12 cellular contexts compared by ENCODE assay signal in the genomic region with DNA sequence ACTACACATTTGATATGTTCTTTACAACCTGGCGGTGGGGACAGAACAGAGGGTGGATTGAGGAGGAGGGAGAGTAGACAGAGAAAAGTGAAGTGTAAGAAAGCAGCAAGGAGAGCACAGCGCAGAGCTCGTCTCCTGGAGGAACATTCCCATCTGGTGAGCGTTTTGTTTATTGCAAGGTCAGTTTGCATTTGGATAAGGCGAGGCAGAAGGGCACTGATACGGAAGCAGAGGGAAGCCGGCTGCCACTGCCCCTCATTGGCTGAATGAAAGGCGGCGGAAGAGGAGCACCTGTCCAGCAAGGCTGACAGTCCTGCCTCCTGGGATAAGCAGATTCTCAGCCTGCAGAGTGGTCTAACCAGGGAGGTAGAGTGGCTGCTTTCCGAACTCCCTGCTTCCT.
A peak's percentile ranks its signal among the peaks of the same experiment; 100 is the strongest.
DNase-seq lines count a peak whose midpoint lies in the region; ATAC-seq, FAIRE-seq and TF ChIP-seq lines count a peak whose summit lies in the region.
"Had no signal": no experiment of that assay in that cellular context is flagged by ENCODE, and none has a peak within 500 bp of the region (broad histone marks: within the 10 kb centered on the region; RNA-seq: fewer than 3 reads in every experiment).

No MANE protein-coding gene starts in this region.

- intact Hi-C loops in HepG2 (cut with micrococcal nuclease; ENCODE audit: unreplicated experiment): no loop called here

- H3K4me3 ChIP-seq in liver (ENCODE audit: low read depth in 1 of 3, low read length in 3 of 3): no peak overlapping the region
- H3K4me3 ChIP-seq in HepG2 (replicated peaks in 1 of 3; ENCODE audit: insufficient read depth in 1 of 3, low read depth in 2 of 3, low read length in 3 of 3): no peak overlapping the region
- no peak overlapping the region for H3K4me3 ChIP-seq in mesendoderm (ENCODE audit: low read length)
- H3K4me3 ChIP-seq: coronary artery had no signal

- H2BK120ac ChIP-seq in mesendoderm (ENCODE audit: low read depth, low read length): no peak overlapping the region

- CTCF ChIA-PET in HepG2 (lab: Yijun Ruan, JAX; ENCODE audit: low intra/inter-chr PET ratio, low total read pairs): no interaction called here

- H4K20me1 ChIP-seq in HepG2 (ENCODE audit: insufficient read depth, low read length): no peaks in the 10 kb centered on the region

- H3K9me3 ChIP-seq in liver (ENCODE audit: control insufficient read depth in 4 of 4, low read length in 3 of 4) (no peaks in the 10 kb centered on the region), HepG2 (ENCODE audit: low read length) (no peaks in the 10 kb centered on the region)

- no peak overlapping the region for H4K5ac ChIP-seq in mesendoderm (ENCODE audit: low read length)

- H3K27me3 ChIP-seq in liver (ENCODE audit: control insufficient read depth in 4 of 4, insufficient read depth in 4 of 4, low read length in 3 of 4) (no peaks in the 10 kb centered on the region), HepG2 (ENCODE audit: control insufficient read depth in 1 of 2, insufficient read depth in 2 of 2, low read length in 2 of 2) (no peaks in the 10 kb centered on the region), mesendoderm (ENCODE audit: insufficient read depth, low read length, poor library complexity) (no peaks in the 10 kb centered on the region)

- H2AK5ac ChIP-seq in mesendoderm (ENCODE audit: low read length): no peak overlapping the region

- no TSS peak for BruUV-seq in HepG2 (replicated peaks; lab: Mats Ljungman, UMichigan)

- TF ChIP-seq EP300 in HepG2 (IDR thresholded peaks at IDR 0.05; ENCODE audit: low read depth in 2 of 2, low read length in 2 of 2): no peak
- no peak for TF ChIP-seq EP300 in HepG2 (CRISPR knock-in tag; IDR thresholded peaks at IDR 0.05; ENCODE audit: borderline replicate concordance)

- H3K36me3 ChIP-seq in liver (ENCODE audit: control insufficient read depth in 4 of 4, insufficient read depth in 3 of 4, low read depth in 1 of 4, low read length in 3 of 4) (peaks cover 0 to 20% (median 9%) of the 10 kb centered on the region in 4 donors), HepG2 (replicated peaks in 1 of 2; ENCODE audit: control insufficient read depth in 1 of 2, insufficient read depth in 2 of 2, low read length in 2 of 2) (peaks cover 4 to 15% of the 10 kb centered on the region in 2 experiments; a peak in 3 of 5 replicates), mesendoderm (ENCODE audit: control insufficient read depth, insufficient read depth, low read length) (no peaks in the 10 kb centered on the region)

- DNase-seq in HepG2 (ENCODE audit: low spot score) (no peak), dermis blood vessel endothelial cell (peak; percentile 16), mesendoderm (peak; percentile 40), HuH-7 (ENCODE audit: low spot score) (no peak)
- DNase-seq in activated naive CD4-positive, alpha-beta T cell treated with Interleukin-2 at 50 U/mL for 16 hours: no peak
- DNase-seq: activated T-cell treated with anti-CD3 and anti-CD28 coated beads, Interleukin-2, amount 50 U/mL, for 72 hours; natural killer cell had no signal

- H3K4me1 ChIP-seq in liver (ENCODE audit: control insufficient read depth in 4 of 4, insufficient read depth in 4 of 4, low read length in 3 of 4) (no peaks in the 10 kb centered on the region), HepG2 (ENCODE audit: insufficient read depth, low read length) (no peaks in the 10 kb centered on the region), mesendoderm (ENCODE audit: control insufficient read depth, low read depth, low read length) (no peaks in the 10 kb centered on the region)

- H3K79me1 ChIP-seq in mesendoderm (ENCODE audit: low read length): no peaks in the 10 kb centered on the region

- no peak overlapping the region for H3K18ac ChIP-seq in mesendoderm (ENCODE audit: low read length)

- H2AFZ ChIP-seq in HepG2 (ENCODE audit: low read length): no peak overlapping the region

- peak; percentile 49 to 67 for TF ChIP-seq RAD21 in liver (IDR thresholded peaks at IDR 0.05)
- no peak for TF ChIP-seq RAD21 in HepG2 (CRISPR knock-in tag; IDR thresholded peaks at IDR 0.05)

- POLR2A ChIA-PET in HepG2 (lab: Yijun Ruan, JAX): no interaction called here

- H3K4me2 ChIP-seq in HepG2 (ENCODE audit: low read depth, low read length) (no peak overlapping the region), mesendoderm (ENCODE audit: low read length) (no peak overlapping the region)

- in situ Hi-C loops in HepG2 (cut with HindIII; ENCODE audit: extremely low pct_ligation_motif_present, low pct_unique_long_range_greater_than_20kb): no loop called here

- H4K8ac ChIP-seq in mesendoderm (ENCODE audit: low read depth, low read length): no peak overlapping the region

- no peak overlapping the region for H3K9ac ChIP-seq in liver (ENCODE audit: low read depth in 1 of 2, low read length in 2 of 2)
- H3K9ac ChIP-seq in HepG2 (ENCODE audit: insufficient read depth, low read depth, low read length): no peak overlapping the region
- no peak overlapping the region for H3K9ac ChIP-seq in mesendoderm (ENCODE audit: low read length)

- no peak overlapping the region for H2BK15ac ChIP-seq in mesendoderm (replicated peaks; ENCODE audit: low read depth)

- no peak for TF ChIP-seq POLR2A in HepG2 (IDR thresholded peaks at IDR 0.05; ENCODE audit: insufficient read depth in 1 of 2, low read depth in 2 of 2, low read length in 2 of 2)

- ATAC-seq in HepG2 (no peak), GM18502 (IDR thresholded peaks at IDR 0.05; ENCODE audit: poor library complexity, unreplicated experiment) (no peak), HG02981 (IDR thresholded peaks at IDR 0.05; ENCODE audit: unreplicated experiment) (no peak)
- ATAC-seq: activated T-cell treated with anti-CD3 and anti-CD28 coated beads, Interleukin-2, amount 50 U/mL, for 72 hours; natural killer cell had no signal

- no peak overlapping the region for H3K4ac ChIP-seq in mesendoderm (ENCODE audit: low read depth, low read length)

- 75% methylated on average over 10 of the region's 10 CpGs for WGBS in liver
- WGBS in HepG2 (ENCODE audit: low lambda C conversion rate): over 99% methylated on average over 9 of the region's 10 CpGs
- WGBS in mesendoderm (ENCODE audit: extremely low coverage, insufficient coverage, low lambda C conversion rate): no CpG with 5 or more reads among the region's 10 CpGs

- H3K79me2 ChIP-seq in HepG2 (ENCODE audit: insufficient read depth, low read length): no peaks in the 10 kb centered on the region
- no peaks in the 10 kb centered on the region for H3K79me2 ChIP-seq in mesendoderm (ENCODE audit: control insufficient read depth, insufficient read depth, low read length)

- no peak overlapping the region for H3K23ac ChIP-seq in mesendoderm (ENCODE audit: low read length)

- FAIRE-seq in HepG2 (lab: Jason Lieb, UNC): no peak

- TF ChIP-seq CTCF in liver (IDR thresholded peaks at IDR 0.05; ENCODE audit: low read depth, low read length, missing input control) (no peak), HepG2 (CRISPR knock-in tag; IDR thresholded peaks at IDR 0.05) (no peak)

- H3K27ac ChIP-seq in liver (ENCODE audit: low read depth in 1 of 2, low read length in 2 of 2) (no peak overlapping the region), HepG2 (ENCODE audit: extremely low read length, insufficient read depth, low read length) (no peak overlapping the region), mesendoderm (ENCODE audit: low read depth, low read length) (no peak overlapping the region)
- H3K27ac ChIP-seq: C4-2B, coronary artery had no signal

- H2BK5ac ChIP-seq in mesendoderm (ENCODE audit: low read length): no peak overlapping the region

- no peak overlapping the region for H3K56ac ChIP-seq in mesendoderm (ENCODE audit: low read length)

TF ChIP-seq in liver, 16 proteins besides CTCF, POLR2A, EP300 and RAD21 (continues in another document):
- TF ChIP-seq YY1 (IDR thresholded peaks at IDR 0.05): no peak
- no peak for TF ChIP-seq TAF1 (conservative IDR thresholded peaks at IDR 0.05)
- no peak for TF ChIP-seq HNF4G (IDR thresholded peaks at IDR 0.05)
- no peak for TF ChIP-seq SP1 (IDR thresholded peaks at IDR 0.05)
- TF ChIP-seq, protein P1, sequence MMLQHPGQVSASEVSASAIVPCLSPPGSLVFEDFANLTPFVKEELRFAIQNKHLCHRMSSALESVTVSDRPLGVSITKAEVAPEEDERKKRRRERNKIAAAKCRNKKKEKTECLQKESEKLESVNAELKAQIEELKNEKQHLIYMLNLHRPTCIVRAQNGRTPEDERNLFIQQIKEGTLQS (IDR thresholded peaks at IDR 0.05): no peak
- no peak for TF ChIP-seq FOXA2 (IDR thresholded peaks at IDR 0.05)
- no peak for TF ChIP-seq FOXA1 (IDR thresholded peaks at IDR 0.05)

TF ChIP-seq in HepG2, 621 proteins besides CTCF, POLR2A, EP300 and RAD21 (continues in another document):
- TF ChIP-seq ZNF644 (CRISPR knock-in tag; IDR thresholded peaks at IDR 0.05; ENCODE audit: low read depth) (no peak), ZKSCAN1 (IDR thresholded peaks at IDR 0.05; ENCODE audit: low read length) (no peak), PHB2 (IDR thresholded peaks at IDR 0.05; ENCODE audit: partially characterized antibody) (no peak)
- TF ChIP-seq, protein P2, sequence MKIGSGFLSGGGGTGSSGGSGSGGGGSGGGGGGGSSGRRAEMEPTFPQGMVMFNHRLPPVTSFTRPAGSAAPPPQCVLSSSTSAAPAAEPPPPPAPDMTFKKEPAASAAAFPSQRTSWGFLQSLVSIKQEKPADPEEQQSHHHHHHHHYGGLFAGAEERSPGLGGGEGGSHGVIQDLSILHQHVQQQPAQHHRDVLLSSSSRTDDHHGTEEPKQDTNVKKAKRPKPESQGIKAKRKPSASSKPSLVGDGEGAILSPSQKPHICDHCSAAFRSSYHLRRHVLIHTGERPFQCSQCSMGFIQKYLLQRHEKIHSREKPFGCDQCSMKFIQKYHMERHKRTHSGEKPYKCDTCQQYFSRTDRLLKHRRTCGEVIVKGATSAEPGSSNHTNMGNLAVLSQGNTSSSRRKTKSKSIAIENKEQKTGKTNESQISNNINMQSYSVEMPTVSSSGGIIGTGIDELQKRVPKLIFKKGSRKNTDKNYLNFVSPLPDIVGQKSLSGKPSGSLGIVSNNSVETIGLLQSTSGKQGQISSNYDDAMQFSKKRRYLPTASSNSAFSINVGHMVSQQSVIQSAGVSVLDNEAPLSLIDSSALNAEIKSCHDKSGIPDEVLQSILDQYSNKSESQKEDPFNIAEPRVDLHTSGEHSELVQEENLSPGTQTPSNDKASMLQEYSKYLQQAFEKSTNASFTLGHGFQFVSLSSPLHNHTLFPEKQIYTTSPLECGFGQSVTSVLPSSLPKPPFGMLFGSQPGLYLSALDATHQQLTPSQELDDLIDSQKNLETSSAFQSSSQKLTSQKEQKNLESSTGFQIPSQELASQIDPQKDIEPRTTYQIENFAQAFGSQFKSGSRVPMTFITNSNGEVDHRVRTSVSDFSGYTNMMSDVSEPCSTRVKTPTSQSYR (CRISPR knock-in tag; IDR thresholded peaks at IDR 0.05; ENCODE audit: borderline replicate concordance): no peak

Comparison
In these comparisons a context has a peak if more than half of its experiments do, and no peak if none do; other contexts are left out.
1. DNase-seq: peak in dermis blood vessel endothelial cell (single experiment) and mesendoderm (single experiment); none in HepG2 (single experiment), activated naive CD4-positive, alpha-beta T cell treated with Interleukin-2 at 50 U/mL for 16 hours (single experiment) and HuH-7 (single experiment).